Comparison of ENCODE assay signal across 2 cellular contexts in genomic region chr2:3449106-3449505, GRCh38.
TF ChIP-seq lines count a peak whose summit lies in the region.

No MANE protein-coding gene starts in this region.

TF ChIP-seq in SK-N-SH, 30 proteins besides CTCF, POLR2A, EP300 and RAD21 (continued from another document):
- TF ChIP-seq ZBTB33 (IDR thresholded peaks at IDR 0.05; ENCODE audit: borderline replicate concordance, low read depth), result no peak
- no peak for TF ChIP-seq REST (IDR thresholded peaks at IDR 0.05; ENCODE audit: low read depth, low read length)
- no peak for TF ChIP-seq MAX (IDR thresholded peaks at IDR 0.05; ENCODE audit: low read depth)
- TF ChIP-seq POLR2AphosphoS5 (IDR thresholded peaks at IDR 0.05; ENCODE audit: low read depth, low read length), result no peak
- TF ChIP-seq TAF1 (IDR thresholded peaks at IDR 0.05; ENCODE audit: borderline replicate concordance, low read depth, low read length), result no peak

TF ChIP-seq in SK-N-SH treated with all-trans-retinoic acid at 6 μM for 48 hours, 23 proteins besides CTCF, POLR2A, EP300 and RAD21 (continued from another document):
- no peak for TF ChIP-seq PATZ1 (CRISPR knock-in tag; IDR thresholded peaks at IDR 0.05; ENCODE audit: borderline replicate concordance)
- TF ChIP-seq SNAI2 (CRISPR knock-in tag; IDR thresholded peaks at IDR 0.05), result no peak
- TF ChIP-seq ZFP3 (CRISPR knock-in tag; IDR thresholded peaks at IDR 0.05), result no peak
- no peak for TF ChIP-seq PPARA (CRISPR knock-in tag; IDR thresholded peaks at IDR 0.05; ENCODE audit: borderline replicate concordance)
- TF ChIP-seq RARB (CRISPR knock-in tag; IDR thresholded peaks at IDR 0.05), result no peak
- no peak for TF ChIP-seq ISL1 (CRISPR knock-in tag; IDR thresholded peaks at IDR 0.05)
- no peak for TF ChIP-seq OSR1 (CRISPR knock-in tag; IDR thresholded peaks at IDR 0.05)
- TF ChIP-seq CSDC2 (CRISPR knock-in tag; IDR thresholded peaks at IDR 0.05), result no peak
- TF ChIP-seq ZNF8 (CRISPR knock-in tag; IDR thresholded peaks at IDR 0.05), result no peak
- no peak for TF ChIP-seq CSRNP3 (CRISPR knock-in tag; IDR thresholded peaks at IDR 0.05)
- TF ChIP-seq GLIS3 (CRISPR knock-in tag; IDR thresholded peaks at IDR 0.05), result no peak
- TF ChIP-seq ARNTL (CRISPR knock-in tag; IDR thresholded peaks at IDR 0.05; ENCODE audit: borderline replicate concordance, low read depth), result no peak
- TF ChIP-seq TSHZ2 (CRISPR knock-in tag; IDR thresholded peaks at IDR 0.05), result no peak
- TF ChIP-seq TCF4 (CRISPR knock-in tag; IDR thresholded peaks at IDR 0.05; ENCODE audit: borderline replicate concordance), result no peak
TF ChIP-seq in SK-N-SH treated with all-trans-retinoic acid at 6 μM for 48 hours: peak in this region for 0.
